In the genomic region with DNA sequence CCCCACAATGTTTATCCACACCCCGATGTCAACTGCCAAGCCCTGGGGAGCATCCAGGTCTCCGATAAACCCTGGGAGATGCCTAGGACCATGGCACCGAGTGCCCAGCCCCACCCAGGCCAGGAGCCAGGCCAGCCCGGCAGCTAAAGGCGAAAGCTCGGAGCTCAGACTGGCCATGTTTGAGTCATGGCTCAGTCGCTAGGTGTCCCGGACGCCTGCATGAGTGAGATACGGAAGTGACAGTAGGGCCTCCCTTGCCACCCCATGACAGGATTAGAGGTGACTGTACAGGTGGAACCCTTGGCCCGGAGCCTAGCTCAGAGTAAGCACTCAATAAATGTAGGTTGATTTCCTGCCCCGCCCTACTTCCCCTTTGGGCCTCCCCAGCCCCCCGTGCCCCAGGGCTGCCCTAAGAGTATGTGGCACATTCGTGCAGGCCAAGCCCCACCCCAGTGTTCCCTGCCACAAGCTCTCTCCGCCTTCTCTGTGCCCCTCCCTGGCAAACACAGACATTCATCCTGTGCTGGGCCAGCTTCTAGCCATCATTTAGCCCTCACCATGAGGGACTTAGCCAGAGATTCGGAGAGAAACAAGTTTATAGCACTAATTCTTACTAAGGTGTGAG, we compare ENCODE assay signal across 9 cellular contexts. TPM values are rescaled to one million over a fixed set of nuclear protein-coding genes. Genes with fewer than 3 reads are reported as not detected.
DNase-seq lines count a peak whose midpoint lies in the region; ATAC-seq and TF ChIP-seq lines count a peak whose summit lies in the region.
"Had no signal": no experiment of that assay in that cellular context is flagged by ENCODE, and none has a peak within 500 bp of the region (broad histone marks: within the 10 kb centered on the region; RNA-seq: fewer than 3 reads in every experiment).

No MANE protein-coding gene starts in this region.

- H3K27me3 ChIP-seq in neutrophil: peaks cover 9% of the 10 kb centered on the region
- H3K27me3 ChIP-seq in transverse colon: no peaks in the 10 kb centered on the region
- H3K27me3 ChIP-seq in smooth muscle cell (ENCODE audit: low read depth): no peaks in the 10 kb centered on the region

- H3K27ac Mint-ChIP-seq in CD14-positive monocyte: peak overlapping the region in 4 of 7 donors; percentile 47 to 84 (median 66)
- H3K27ac Mint-ChIP-seq in activated B cell treated with CpG ODN at 0.5 μM for 24 hours: no peak overlapping the region

- H3K79me2 ChIP-seq in smooth muscle cell (ENCODE audit: low read depth): peaks cover 4% of the 10 kb centered on the region

- no peaks in the 10 kb centered on the region for H4K20me1 ChIP-seq in smooth muscle cell (ENCODE audit: low read depth)

- ATAC-seq in HG03175 (IDR thresholded peaks at IDR 0.05; ENCODE audit: unreplicated experiment) (peak; percentile 56), activated B cell treated with CpG ODN at 0.5 μM for 24 hours (ENCODE audit: low read depth) (peak; percentile 93)

- no peak overlapping the region for H3K4me2 ChIP-seq in smooth muscle cell

- H3K9me3 ChIP-seq in neutrophil (no peaks in the 10 kb centered on the region), transverse colon (no peaks in the 10 kb centered on the region), smooth muscle cell (replicated peaks; ENCODE audit: low read depth) (no peaks in the 10 kb centered on the region)

- POLR2A ChIA-PET in activated B cell treated with CpG ODN at 0.5 μM for 24 hours (lab: Charles Lee): interaction anchor here (0.5 to 2.3 kb wide), 24 partner anchors 9 to 606 kb away, joined by 3 to 37 read pairs (median 6); a partner anchor contains a TSS

- peak; percentile 3 for TF ChIP-seq EP300 in transverse colon (IDR thresholded peaks at IDR 0.05; ENCODE audit: low read depth)

- H3K9me3 Mint-ChIP-seq in CD14-positive monocyte: no peaks in the 10 kb centered on the region
- H3K9me3 Mint-ChIP-seq in activated B cell treated with CpG ODN at 0.5 μM for 24 hours: no peaks in the 10 kb centered on the region

- TF ChIP-seq POLR2A in transverse colon (IDR thresholded peaks at IDR 0.05): peak; percentile 90

- H3K27ac ChIP-seq in caudate nucleus (ENCODE audit: low read depth, low read length): peak overlapping the region; percentile 46
- peak overlapping the region; percentile 80 for H3K27ac ChIP-seq in neutrophil
- peak overlapping the region; percentile 99 to 100 (median 100) for H3K27ac ChIP-seq in transverse colon
- H3K27ac ChIP-seq in smooth muscle cell (ENCODE audit: low read depth): no peak overlapping the region

- H3K36me3 ChIP-seq in neutrophil (no peaks in the 10 kb centered on the region), transverse colon (no peaks in the 10 kb centered on the region), smooth muscle cell (ENCODE audit: low read depth) (no peaks in the 10 kb centered on the region)

- H3K27me3 Mint-ChIP-seq in CD14-positive monocyte (ENCODE audit: low read depth in 3 of 3): no peaks in the 10 kb centered on the region
- H3K27me3 Mint-ChIP-seq in activated B cell treated with CpG ODN at 0.5 μM for 24 hours: no peaks in the 10 kb centered on the region

- H3K4me3 Mint-ChIP-seq in CD14-positive monocyte (peak overlapping the region; percentile 47 to 73), activated B cell treated with CpG ODN at 0.5 μM for 24 hours (peak overlapping the region; percentile 67)

- H3K36me3 Mint-ChIP-seq in CD14-positive monocyte (no peaks in the 10 kb centered on the region), activated B cell treated with CpG ODN at 0.5 μM for 24 hours (ENCODE audit: low read depth) (no peaks in the 10 kb centered on the region)

- WGBS in transverse colon (ENCODE audit: low coverage in 1 of 2), 2 donors: 25% methylated on average over 16 of the region's 16 CpGs; no CpG with 5 or more reads in 1 of the 2 donors
- WGBS in smooth muscle cell (ENCODE audit: low lambda C conversion rate): 94% methylated on average over 15 of the region's 16 CpGs

- intact Hi-C loops in CD14-positive monocyte (cut with micrococcal nuclease): loop anchor here in 1 of 2 donors (5.0 kb wide), 1 partner anchor 112 kb away; no protein-coding TSS in a partner anchor
- intact Hi-C loops in activated B cell treated with CpG ODN at 0.5 μM for 24 hours (cut with micrococcal nuclease): loop anchor here (1.0 to 10.0 kb wide), 6 partner anchors 8 to 254 kb away; a partner anchor contains a TSS
- intact Hi-C loops in transverse colon (cut with DNase I; ENCODE audit: low total_unique reads): loop anchor here (5.0 kb wide), 1 partner anchor 257 kb away; no protein-coding TSS in a partner anchor

- TF ChIP-seq CTCF in CD14-positive monocyte (IDR thresholded peaks at IDR 0.05): peak; percentile 10
- no peak for TF ChIP-seq CTCF in activated B cell treated with CpG ODN at 0.5 μM for 24 hours (IDR thresholded peaks at IDR 0.05)
- peak; percentile 51 for TF ChIP-seq CTCF in neutrophil (IDR thresholded peaks at IDR 0.05)
- TF ChIP-seq CTCF in transverse colon (IDR thresholded peaks at IDR 0.05): peak in 1 of 5 experiments; percentile 33
- TF ChIP-seq CTCF in smooth muscle cell (IDR thresholded peaks at IDR 0.05; ENCODE audit: borderline replicate concordance, insufficient read depth, poor library complexity, severe bottlenecking): no peak

- no peak overlapping the region for H3K9ac ChIP-seq in smooth muscle cell (ENCODE audit: low read depth)

- peaks cover 16% of the 10 kb centered on the region for H3K4me1 Mint-ChIP-seq in CD14-positive monocyte
- peaks cover 16% of the 10 kb centered on the region for H3K4me1 Mint-ChIP-seq in activated B cell treated with CpG ODN at 0.5 μM for 24 hours

- H3K4me1 ChIP-seq in neutrophil (ENCODE audit: control insufficient read depth in 1 of 2, insufficient read depth in 1 of 2, low read depth in 1 of 2, low read length in 1 of 2): peaks cover 14% of the 10 kb centered on the region in 2 experiments
- H3K4me1 ChIP-seq in transverse colon: peaks cover 29 to 58% (median 38%) of the 10 kb centered on the region in 4 donors
- no peaks in the 10 kb centered on the region for H3K4me1 ChIP-seq in smooth muscle cell (ENCODE audit: low read depth)

- peak overlapping the region; percentile 16 to 37 for H3K4me3 ChIP-seq in neutrophil (ENCODE audit: low read depth in 1 of 2, low read length in 1 of 2)
- H3K4me3 ChIP-seq in transverse colon: peak overlapping the region in 3 of 4 donors; percentile 29 to 40 (median 31)
- no peak overlapping the region for H3K4me3 ChIP-seq in smooth muscle cell

- H3F3A ChIP-seq in smooth muscle cell (ENCODE audit: low read depth): peaks cover 12% of the 10 kb centered on the region

- in situ Hi-C loops in transverse colon (cut with MboI; ENCODE audit: low pct_ligation_motif_present in 1 of 4, low pct_unique_long_range_greater_than_20kb in 1 of 4, low sequenced_read_pairs in 3 of 4): no loop called here

- CTCF ChIA-PET in activated B cell treated with CpG ODN at 0.5 μM for 24 hours (lab: Charles Lee): interaction anchor here (0.6 to 1.5 kb wide), 13 partner anchors 8 to 78 kb away, joined by 3 to 12 read pairs (median 4); a partner anchor contains a TSS

- no peak overlapping the region for H2AFZ ChIP-seq in smooth muscle cell (ENCODE audit: low read depth)

- peak; percentile 92 for DNase-seq in CD14-positive monocyte (ENCODE audit: low spot score)
- peak; percentile 64 for DNase-seq in activated B cell treated with CpG ODN at 0.5 μM for 24 hours
- DNase-seq in caudate nucleus (lab: John Stamatoyannopoulos, UW): peak in 1 of 61 donors; percentile 70
- peak; percentile 96 for DNase-seq in transverse colon
- no peak for DNase-seq in OCI-M1 (lab: John Stamatoyannopoulos, UW)
- no peak for DNase-seq in smooth muscle cell (lab: John Stamatoyannopoulos, UW; ENCODE audit: unreplicated experiment)
- DNase-seq: DND-41 had no signal

RNA-seq across cellular contexts. Expression of a gene that starts 5.8 kb away (rescaled TPM):
- polyA plus RNA-seq in CD14-positive monocyte: 100 to 1,000 TPM; 146 to 170 TPM
- total RNA-seq in activated B cell treated with CpG ODN at 0.5 μM for 24 hours: 238 and 257 TPM in 2 replicates
- 100 to 1,000 TPM; 228 to 491 (median 288) TPM for total RNA-seq in transverse colon
- 1,074 and 1,158 TPM in 2 replicates for total RNA-seq in smooth muscle cell
- polyA plus RNA-seq in smooth muscle cell: 921 and 1,070 TPM in 2 replicates

RNA-seq across cellular contexts. Expression of a gene that starts 41.2 kb away (rescaled TPM):
- polyA plus RNA-seq in CD14-positive monocyte (100 to 1,000 TPM; 109 to 124 TPM), smooth muscle cell (90.5 and 96.0 TPM in 2 replicates)
- total RNA-seq in activated B cell treated with CpG ODN at 0.5 μM for 24 hours (157 and 171 TPM in 2 replicates), transverse colon (100 to 1,000 TPM in 1 of 4 donors, 10 to 100 TPM in 3; 22.3 to 102 (median 67.9) TPM), smooth muscle cell (47.3 and 60.2 TPM in 2 replicates)

Comparison
In these comparisons a context has a peak if more than half of its experiments do, and no peak if none do; other contexts are left out.
1. DNase-seq: peak in CD14-positive monocyte (single experiment), activated B cell treated with CpG ODN at 0.5 μM for 24 hours (single experiment) and transverse colon (single experiment); none in OCI-M1 (single experiment) and smooth muscle cell (single experiment).
2. CTCF ChIP-seq: peak in CD14-positive monocyte (single experiment) and neutrophil (single experiment); none in activated B cell treated with CpG ODN at 0.5 μM for 24 hours (single experiment) and smooth muscle cell (single experiment).